1 cellular context compared by ENCODE assay signal in the genomic region with DNA sequence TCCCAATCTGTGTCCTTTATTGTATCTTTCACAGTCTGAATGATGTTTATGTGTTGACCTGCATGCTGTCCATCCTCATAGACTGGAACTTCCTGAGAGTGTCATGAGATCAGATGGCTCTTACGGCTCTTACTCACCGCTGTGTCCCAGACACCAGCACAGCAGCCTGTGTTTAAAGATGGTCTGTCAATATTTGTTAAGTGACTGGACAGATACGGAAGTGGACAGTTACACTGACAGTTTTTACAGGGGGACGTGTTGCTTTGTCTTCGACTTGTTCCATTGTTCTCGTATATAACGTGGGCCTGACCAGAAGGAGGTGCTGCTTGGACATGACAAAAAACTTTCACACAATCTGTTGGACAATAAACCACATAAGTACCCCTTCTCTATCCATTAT.
TF ChIP-seq lines count a peak whose summit lies in the region.

No MANE protein-coding gene starts in this region.

TF ChIP-seq in HepG2, 621 proteins besides CTCF, POLR2A, EP300 and RAD21 (continued from another document and continues in another):
- TF ChIP-seq AHDC1 (CRISPR knock-in tag; IDR thresholded peaks at IDR 0.05; ENCODE audit: borderline replicate concordance) (peak; percentile 89; the same call in 1 of the 2 replicates), SMYD3 (CRISPR knock-in tag; IDR thresholded peaks at IDR 0.05) (peak; percentile 28; the same call in 1 of the 2 replicates), SMAD3 (CRISPR knock-in tag; IDR thresholded peaks at IDR 0.05) (peak; percentile 81; the same call in 1 of the 2 replicates), KLF16 (CRISPR knock-in tag; IDR thresholded peaks at IDR 0.05) (peak in 1 of 2 experiments; percentile 80; a peak in 2 of 4 replicates), ZNF614 (CRISPR knock-in tag; IDR thresholded peaks at IDR 0.05; ENCODE audit: borderline replicate concordance) (peak; percentile 97), ZBTB43 (CRISPR knock-in tag; conservative IDR thresholded peaks at IDR 0.05) (peak; percentile 91), GFI1 (CRISPR knock-in tag; IDR thresholded peaks at IDR 0.05; ENCODE audit: borderline replicate concordance) (peak; percentile 55; the same call in 1 of the 2 replicates), SIX1 (CRISPR knock-in tag; IDR thresholded peaks at IDR 0.05; ENCODE audit: borderline replicate concordance) (peak; percentile 47; the same call in 1 of the 2 replicates), NR2F6 (IDR thresholded peaks at IDR 0.05) (peak; percentile 55; the same call in 1 of the 2 replicates), NR2F6 (CRISPR knock-in tag; IDR thresholded peaks at IDR 0.05) (peak; percentile 81), KDM1A (CRISPR knock-in tag; IDR thresholded peaks at IDR 0.05) (0 out of 2 replicates have a peak, but pooled peaks have one; percentile 55), ZNF431 (CRISPR knock-in tag; IDR thresholded peaks at IDR 0.05; ENCODE audit: borderline replicate concordance, low read depth) (0 out of 2 replicates have a peak, but pooled peaks have one; percentile 52), SOX6 (IDR thresholded peaks at IDR 0.05) (peak; percentile 98), SOX6 (CRISPR knock-in tag; IDR thresholded peaks at IDR 0.05) (peak; percentile 99), FOXA1 (IDR thresholded peaks at IDR 0.05) (peak; percentile 94), FOXA1 (CRISPR knock-in tag; IDR thresholded peaks at IDR 0.05) (peak; percentile 94), NBN (conservative IDR thresholded peaks at IDR 0.05) (0 out of 2 replicates have a peak, but pooled peaks have one; percentile 53), MXD4 (CRISPR knock-in tag; IDR thresholded peaks at IDR 0.05) (0 out of 2 replicates have a peak, but pooled peaks have one; percentile 20), ZSCAN25 (CRISPR knock-in tag; IDR thresholded peaks at IDR 0.05) (peak; percentile 87), ZNF574 (CRISPR knock-in tag; IDR thresholded peaks at IDR 0.05) (peak; percentile 35; the same call in 1 of the 2 replicates), ZNF788 (CRISPR knock-in tag; IDR thresholded peaks at IDR 0.05; ENCODE audit: borderline replicate concordance) (peak; percentile 64; the same call in 1 of the 2 replicates), NFE2L2 (IDR thresholded peaks at IDR 0.05; ENCODE audit: low read length) (peak; percentile 80), HMG20A (CRISPR knock-in tag; IDR thresholded peaks at IDR 0.05; ENCODE audit: borderline replicate concordance) (peak; percentile 87; the same call in 1 of the 2 replicates), HDAC1 (CRISPR knock-in tag; IDR thresholded peaks at IDR 0.05) (peak; percentile 77), BRCA1 (CRISPR knock-in tag; IDR thresholded peaks at IDR 0.05) (peak; percentile 75; the same call in 1 of the 2 replicates), ZSCAN9 (CRISPR knock-in tag; IDR thresholded peaks at IDR 0.05; ENCODE audit: borderline replicate concordance) (peak; percentile 87), ZNF205 (CRISPR knock-in tag; IDR thresholded peaks at IDR 0.05) (peak; percentile 48; the same call in 1 of the 2 replicates), BCL3 (CRISPR knock-in tag; IDR thresholded peaks at IDR 0.05) (0 out of 2 replicates have a peak, but pooled peaks have one; percentile 20), ZNF883 (CRISPR knock-in tag; IDR thresholded peaks at IDR 0.05; ENCODE audit: not compliant biosample characterization) (peak; percentile 51), HMG20B (CRISPR knock-in tag; conservative IDR thresholded peaks at IDR 0.05) (0 out of 2 replicates have a peak, but pooled peaks have one; percentile 38), KDM2A (CRISPR knock-in tag; IDR thresholded peaks at IDR 0.05; ENCODE audit: borderline replicate concordance, low read depth) (0 out of 2 replicates have a peak, but pooled peaks have one; percentile 37)
- TF ChIP-seq, protein P1, sequence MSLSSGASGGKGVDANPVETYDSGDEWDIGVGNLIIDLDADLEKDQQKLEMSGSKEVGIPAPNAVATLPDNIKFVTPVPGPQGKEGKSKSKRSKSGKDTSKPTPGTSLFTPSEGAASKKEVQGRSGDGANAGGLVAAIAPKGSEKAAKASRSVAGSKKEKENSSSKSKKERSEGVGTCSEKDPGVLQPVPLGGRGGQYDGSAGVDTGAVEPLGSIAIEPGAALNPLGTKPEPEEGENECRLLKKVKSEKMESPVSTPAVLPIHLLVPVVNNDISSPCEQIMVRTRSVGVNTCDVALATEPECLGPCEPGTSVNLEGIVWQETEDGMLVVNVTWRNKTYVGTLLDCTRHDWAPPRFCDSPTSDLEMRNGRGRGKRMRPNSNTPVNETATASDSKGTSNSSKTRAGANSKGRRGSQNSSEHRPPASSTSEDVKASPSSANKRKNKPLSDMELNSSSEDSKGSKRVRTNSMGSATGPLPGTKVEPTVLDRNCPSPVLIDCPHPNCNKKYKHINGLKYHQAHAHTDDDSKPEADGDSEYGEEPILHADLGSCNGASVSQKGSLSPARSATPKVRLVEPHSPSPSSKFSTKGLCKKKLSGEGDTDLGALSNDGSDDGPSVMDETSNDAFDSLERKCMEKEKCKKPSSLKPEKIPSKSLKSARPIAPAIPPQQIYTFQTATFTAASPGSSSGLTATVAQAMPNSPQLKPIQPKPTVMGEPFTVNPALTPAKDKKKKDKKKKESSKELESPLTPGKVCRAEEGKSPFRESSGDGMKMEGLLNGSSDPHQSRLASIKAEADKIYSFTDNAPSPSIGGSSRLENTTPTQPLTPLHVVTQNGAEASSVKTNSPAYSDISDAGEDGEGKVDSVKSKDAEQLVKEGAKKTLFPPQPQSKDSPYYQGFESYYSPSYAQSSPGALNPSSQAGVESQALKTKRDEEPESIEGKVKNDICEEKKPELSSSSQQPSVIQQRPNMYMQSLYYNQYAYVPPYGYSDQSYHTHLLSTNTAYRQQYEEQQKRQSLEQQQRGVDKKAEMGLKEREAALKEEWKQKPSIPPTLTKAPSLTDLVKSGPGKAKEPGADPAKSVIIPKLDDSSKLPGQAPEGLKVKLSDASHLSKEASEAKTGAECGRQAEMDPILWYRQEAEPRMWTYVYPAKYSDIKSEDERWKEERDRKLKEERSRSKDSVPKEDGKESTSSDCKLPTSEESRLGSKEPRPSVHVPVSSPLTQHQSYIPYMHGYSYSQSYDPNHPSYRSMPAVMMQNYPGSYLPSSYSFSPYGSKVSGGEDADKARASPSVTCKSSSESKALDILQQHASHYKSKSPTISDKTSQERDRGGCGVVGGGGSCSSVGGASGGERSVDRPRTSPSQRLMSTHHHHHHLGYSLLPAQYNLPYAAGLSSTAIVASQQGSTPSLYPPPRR (CRISPR knock-in tag; IDR thresholded peaks at IDR 0.05; ENCODE audit: borderline replicate concordance): peak; percentile 85
- TF ChIP-seq, protein P2, sequence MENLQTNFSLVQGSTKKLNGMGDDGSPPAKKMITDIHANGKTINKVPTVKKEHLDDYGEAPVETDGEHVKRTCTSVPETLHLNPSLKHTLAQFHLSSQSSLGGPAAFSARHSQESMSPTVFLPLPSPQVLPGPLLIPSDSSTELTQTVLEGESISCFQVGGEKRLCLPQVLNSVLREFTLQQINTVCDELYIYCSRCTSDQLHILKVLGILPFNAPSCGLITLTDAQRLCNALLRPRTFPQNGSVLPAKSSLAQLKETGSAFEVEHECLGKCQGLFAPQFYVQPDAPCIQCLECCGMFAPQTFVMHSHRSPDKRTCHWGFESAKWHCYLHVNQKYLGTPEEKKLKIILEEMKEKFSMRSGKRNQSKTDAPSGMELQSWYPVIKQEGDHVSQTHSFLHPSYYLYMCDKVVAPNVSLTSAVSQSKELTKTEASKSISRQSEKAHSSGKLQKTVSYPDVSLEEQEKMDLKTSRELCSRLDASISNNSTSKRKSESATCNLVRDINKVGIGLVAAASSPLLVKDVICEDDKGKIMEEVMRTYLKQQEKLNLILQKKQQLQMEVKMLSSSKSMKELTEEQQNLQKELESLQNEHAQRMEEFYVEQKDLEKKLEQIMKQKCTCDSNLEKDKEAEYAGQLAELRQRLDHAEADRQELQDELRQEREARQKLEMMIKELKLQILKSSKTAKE (CRISPR knock-in tag; IDR thresholded peaks at IDR 0.05; ENCODE audit: borderline replicate concordance): peak; percentile 99
- TF ChIP-seq, protein P3, sequence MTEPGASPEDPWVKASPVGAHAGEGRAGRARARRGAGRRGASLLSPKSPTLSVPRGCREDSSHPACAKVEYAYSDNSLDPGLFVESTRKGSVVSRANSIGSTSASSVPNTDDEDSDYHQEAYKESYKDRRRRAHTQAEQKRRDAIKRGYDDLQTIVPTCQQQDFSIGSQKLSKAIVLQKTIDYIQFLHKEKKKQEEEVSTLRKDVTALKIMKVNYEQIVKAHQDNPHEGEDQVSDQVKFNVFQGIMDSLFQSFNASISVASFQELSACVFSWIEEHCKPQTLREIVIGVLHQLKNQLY (CRISPR knock-in tag; IDR thresholded peaks at IDR 0.05): peak; percentile 90
- TF ChIP-seq, protein P4, sequence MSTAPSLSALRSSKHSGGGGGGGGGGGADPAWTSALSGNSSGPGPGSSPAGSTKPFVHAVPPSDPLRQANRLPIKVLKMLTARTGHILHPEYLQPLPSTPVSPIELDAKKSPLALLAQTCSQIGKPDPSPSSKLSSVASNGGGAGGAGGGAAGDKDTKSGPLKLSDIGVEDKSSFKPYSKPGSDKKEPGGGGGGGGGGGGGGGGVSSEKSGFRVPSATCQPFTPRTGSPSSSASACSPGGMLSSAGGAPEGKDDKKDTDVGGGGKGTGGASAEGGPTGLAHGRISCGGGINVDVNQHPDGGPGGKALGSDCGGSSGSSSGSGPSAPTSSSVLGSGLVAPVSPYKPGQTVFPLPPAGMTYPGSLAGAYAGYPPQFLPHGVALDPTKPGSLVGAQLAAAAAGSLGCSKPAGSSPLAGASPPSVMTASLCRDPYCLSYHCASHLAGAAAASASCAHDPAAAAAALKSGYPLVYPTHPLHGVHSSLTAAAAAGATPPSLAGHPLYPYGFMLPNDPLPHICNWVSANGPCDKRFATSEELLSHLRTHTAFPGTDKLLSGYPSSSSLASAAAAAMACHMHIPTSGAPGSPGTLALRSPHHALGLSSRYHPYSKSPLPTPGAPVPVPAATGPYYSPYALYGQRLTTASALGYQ (CRISPR knock-in tag; IDR thresholded peaks at IDR 0.05): peak; percentile 81; the same call in 1 of the 2 replicates
